In the genomic region with DNA sequence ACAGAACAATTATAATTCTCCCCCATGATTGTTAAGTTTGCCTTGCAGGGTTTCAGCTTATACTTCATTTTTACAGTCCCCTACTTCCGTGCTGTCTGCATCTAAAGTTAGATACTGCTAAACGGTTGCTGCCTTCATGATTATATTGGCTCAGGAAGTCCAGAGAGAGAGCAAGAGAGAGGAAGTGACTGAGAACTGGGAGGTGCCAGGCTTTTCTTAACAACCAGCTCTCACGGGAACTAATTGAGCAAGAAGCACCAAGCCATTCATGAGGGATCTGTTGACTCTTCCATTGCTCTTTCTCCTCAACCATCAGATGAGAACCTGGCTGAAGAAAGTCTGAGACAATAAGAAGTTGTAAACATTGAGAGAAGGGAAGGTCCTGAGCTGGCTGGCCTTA, we compare ENCODE assay signal across 9 cellular contexts.
DNase-seq lines count a peak whose midpoint lies in the region; ATAC-seq and TF ChIP-seq lines count a peak whose summit lies in the region.
"Had no signal": no experiment of that assay in that cellular context is flagged by ENCODE, and none has a peak within 500 bp of the region (broad histone marks: within the 10 kb centered on the region; RNA-seq: fewer than 3 reads in every experiment).

No MANE protein-coding gene starts in this region.

- in situ Hi-C loops in transverse colon (cut with MboI; ENCODE audit: low pct_ligation_motif_present in 1 of 4, low pct_unique_long_range_greater_than_20kb in 1 of 4, low sequenced_read_pairs in 3 of 4), result no loop called here

- H3K27ac ChIP-seq in heart left ventricle, result peak overlapping the region in 1 of 12 donors; percentile 70
- no peak overlapping the region for H3K27ac ChIP-seq in left ventricle myocardium inferior (replicated peaks)
- H3K27ac ChIP-seq in transverse colon, result no peak overlapping the region

- no peak for TF ChIP-seq EP300 in transverse colon (IDR thresholded peaks at IDR 0.05; ENCODE audit: low read depth)

- 18 to 28% (median 27%) methylated on average over 3 of the region's 3 CpGs for WGBS in heart left ventricle, 4 donors
- 7 to 8% methylated on average over 2 to 3 of the region's 3 CpGs for WGBS in transverse colon (ENCODE audit: low coverage in 1 of 2), 2 donors

- H3K9me3 ChIP-seq in heart left ventricle (no peaks in the 10 kb centered on the region), left ventricle myocardium inferior (replicated peaks) (no peaks in the 10 kb centered on the region), transverse colon (no peaks in the 10 kb centered on the region)

- no peak for DNase-seq in heart left ventricle
- no peak for DNase-seq in left ventricle myocardium inferior
- DNase-seq in NOMO-1 treated with DMSO at 0.1 percent for 48 hours (lab: John Stamatoyannopoulos, UW; ENCODE audit: unreplicated experiment), result peak; percentile 98
- peak; percentile 69 for DNase-seq in fibroblast of mammary gland (ENCODE audit: low read depth)
- DNase-seq in stimulated activated naive CD4-positive, alpha-beta T cell treated with Interleukin-2 at 50 U/mL for 16 hours (lab: John Stamatoyannopoulos, UW), result no peak
- no peak for DNase-seq in transverse colon
- no peak for DNase-seq in NCI-H1694 treated with DMSO at 0.1 percent for 48 hours (lab: John Stamatoyannopoulos, UW)
- DNase-seq: caudate nucleus had no signal

- H3K4me1 ChIP-seq in heart left ventricle (peaks cover 0 to 25% (median 0%) of the 10 kb centered on the region in 12 donors), left ventricle myocardium inferior (no peaks in the 10 kb centered on the region), transverse colon (peaks cover 0 to 4% (median 0%) of the 10 kb centered on the region in 4 donors)

- ATAC-seq in heart left ventricle (peak in 3 of 4 donors; percentile 18 to 66 (median 39)), GM19328 (IDR thresholded peaks at IDR 0.05; ENCODE audit: unreplicated experiment) (no peak)

- TF ChIP-seq CTCF in heart left ventricle (IDR thresholded peaks at IDR 0.05) (no peak), left ventricle myocardium inferior (IDR thresholded peaks at IDR 0.05; ENCODE audit: borderline replicate concordance) (no peak), fibroblast of mammary gland (conservative IDR thresholded peaks at IDR 0.05; ENCODE audit: control insufficient read depth, insufficient read depth, low read depth, low read length) (no peak), transverse colon (IDR thresholded peaks at IDR 0.05) (no peak)

- TF ChIP-seq POLR2A in heart left ventricle (IDR thresholded peaks at IDR 0.05) (no peak), transverse colon (IDR thresholded peaks at IDR 0.05) (no peak)

- H3K27me3 ChIP-seq in heart left ventricle (no peaks in the 10 kb centered on the region), left ventricle myocardium inferior (ENCODE audit: low read depth) (peaks cover 6% of the 10 kb centered on the region), transverse colon (no peaks in the 10 kb centered on the region)

- H3K36me3 ChIP-seq in heart left ventricle (no peaks in the 10 kb centered on the region), left ventricle myocardium inferior (no peaks in the 10 kb centered on the region), transverse colon (no peaks in the 10 kb centered on the region)

- intact Hi-C loops in heart left ventricle (cut with DNase I), result no loop called here
- intact Hi-C loops in left ventricle myocardium inferior (cut with micrococcal nuclease), result no loop called here
- intact Hi-C loops in transverse colon (cut with DNase I; ENCODE audit: low total_unique reads), result no loop called here

- H3K4me3 ChIP-seq in heart left ventricle (no peak overlapping the region), left ventricle myocardium inferior (no peak overlapping the region), fibroblast of mammary gland (ENCODE audit: control insufficient read depth, low read depth, low read length) (no peak overlapping the region), transverse colon (no peak overlapping the region)

Comparison
In these comparisons a context has a peak if more than half of its experiments do, and no peak if none do; other contexts are left out.
1. DNase-seq: peak in NOMO-1 treated with DMSO at 0.1 percent for 48 hours (single experiment) and fibroblast of mammary gland (single experiment); none in heart left ventricle (0 of 5), left ventricle myocardium inferior (single experiment), stimulated activated naive CD4-positive, alpha-beta T cell treated with Interleukin-2 at 50 U/mL for 16 hours (single experiment), transverse colon (single experiment) and NCI-H1694 treated with DMSO at 0.1 percent for 48 hours (single experiment).